1 cellular context compared by ENCODE assay signal in the genomic region with DNA sequence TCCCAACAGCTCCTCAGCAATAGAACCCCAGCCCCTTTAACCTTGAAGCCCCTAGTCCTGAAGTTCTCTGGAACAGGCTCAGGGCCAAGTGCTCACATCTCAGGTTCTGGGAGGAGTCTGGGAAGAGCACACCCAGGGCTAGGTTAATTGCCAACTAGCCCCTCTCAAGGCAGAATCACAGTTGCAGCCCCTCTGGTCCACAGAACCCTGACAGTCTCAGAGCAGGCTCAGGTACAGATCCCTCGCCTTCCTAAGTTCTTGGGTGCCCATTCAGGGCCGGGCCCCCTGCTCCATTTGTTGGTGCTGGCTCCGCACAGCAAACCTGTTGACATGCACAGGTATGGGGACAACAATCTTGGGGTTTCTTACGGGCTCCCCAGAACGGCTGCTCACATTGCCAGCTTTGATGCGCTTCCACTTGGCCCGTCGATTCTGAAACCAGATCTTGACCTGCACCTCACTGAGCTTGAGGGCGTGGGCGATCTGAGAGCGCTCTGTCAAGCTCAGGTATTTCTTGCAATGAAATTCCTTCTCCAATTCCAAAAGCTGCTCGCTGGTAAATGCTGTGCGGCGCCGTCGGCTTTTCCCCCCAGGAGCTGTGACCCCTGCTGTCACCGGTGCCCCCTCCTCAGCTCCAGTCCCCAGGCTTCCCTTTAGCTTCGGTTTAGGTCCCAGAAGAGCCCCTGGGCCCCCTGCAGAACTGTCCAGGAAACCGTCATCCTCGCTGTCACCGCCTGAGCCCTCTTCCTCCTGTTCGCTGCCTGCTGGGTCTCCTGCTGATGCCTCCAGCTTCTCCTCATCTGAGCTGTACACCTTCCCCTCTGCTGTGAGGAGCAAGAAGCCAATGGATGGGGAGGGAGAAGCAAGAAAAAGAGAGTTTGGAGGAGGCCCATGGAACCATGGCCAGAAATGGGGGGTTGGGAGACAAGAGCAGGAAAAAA.
TF ChIP-seq lines count a peak whose summit lies in the region.

No MANE protein-coding gene starts in this region.

TF ChIP-seq in GM12878, 131 proteins besides CTCF, POLR2A, EP300 and RAD21:
- TF ChIP-seq POLR2AphosphoS2 (IDR thresholded peaks at IDR 0.05; ENCODE audit: low read depth, low read length) (no peak), TCF12 (IDR thresholded peaks at IDR 0.05; ENCODE audit: low read depth, low read length) (no peak), HCFC1 (IDR thresholded peaks at IDR 0.05; ENCODE audit: low read length) (no peak), RUNX3 (IDR thresholded peaks at IDR 0.05; ENCODE audit: low read length) (no peak), FOS (IDR thresholded peaks at IDR 0.05; ENCODE audit: borderline replicate concordance, extremely low read depth, insufficient read length) (no peak)
